ENCODE assay signal across 3 cellular contexts in the genomic region with DNA sequence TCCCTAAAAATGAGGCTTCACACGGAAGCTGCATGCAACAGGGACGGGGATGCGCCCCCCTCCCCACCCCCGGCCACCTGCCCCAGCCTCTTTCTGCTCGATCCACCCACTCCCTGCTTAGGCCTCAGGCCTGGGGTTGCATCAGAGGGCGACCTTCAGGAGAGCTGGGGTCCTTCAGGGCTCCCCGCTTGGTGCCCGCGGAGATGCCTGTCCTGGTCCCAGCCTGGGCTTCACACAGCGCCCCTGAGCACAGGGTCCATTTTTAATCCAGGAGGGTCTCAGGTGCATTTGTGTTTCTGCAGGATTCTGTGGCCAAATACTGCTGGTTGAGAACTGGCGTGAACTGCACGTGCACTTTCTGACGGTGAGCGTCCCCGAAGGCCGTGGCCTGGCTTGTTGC.
TF ChIP-seq lines count a peak whose summit lies in the region.

No MANE protein-coding gene starts in this region.

TF ChIP-seq in HepG2, 621 proteins besides CTCF, POLR2A, EP300 and RAD21:
- TF ChIP-seq NR3C1 (CRISPR knock-in tag; IDR thresholded peaks at IDR 0.05): no peak
- TF ChIP-seq ZNF335 (CRISPR knock-in tag; IDR thresholded peaks at IDR 0.05): peak; percentile 96
- no peak for TF ChIP-seq SIN3A (IDR thresholded peaks at IDR 0.05; ENCODE audit: borderline replicate concordance, low read depth, low read length)
- no peak for TF ChIP-seq ZNF687 (CRISPR knock-in tag; IDR thresholded peaks at IDR 0.05)
- no peak for TF ChIP-seq NR2F6 (IDR thresholded peaks at IDR 0.05)
- no peak for TF ChIP-seq NR2F6 (CRISPR knock-in tag; IDR thresholded peaks at IDR 0.05)
- peak; percentile 48; the same call in 1 of the 2 replicates for TF ChIP-seq ZFY (CRISPR knock-in tag; IDR thresholded peaks at IDR 0.05)
- peak; percentile 62; the same call in 1 of the 2 replicates for TF ChIP-seq CEBPB (IDR thresholded peaks at IDR 0.05; ENCODE audit: borderline replicate concordance, low read depth, low read length)
- no peak for TF ChIP-seq KLF15 (CRISPR knock-in tag; IDR thresholded peaks at IDR 0.05; ENCODE audit: borderline replicate concordance)
- TF ChIP-seq SNAI1 (CRISPR knock-in tag; IDR thresholded peaks at IDR 0.05; ENCODE audit: borderline replicate concordance): no peak
- 0 out of 2 replicates have a peak, but pooled peaks have one; percentile 17 for TF ChIP-seq CEBPG (CRISPR knock-in tag; IDR thresholded peaks at IDR 0.05)
- no peak for TF ChIP-seq SP140L (CRISPR knock-in tag; IDR thresholded peaks at IDR 0.05; ENCODE audit: borderline replicate concordance)

TF ChIP-seq in WTC11, 78 proteins besides CTCF, POLR2A, EP300 and RAD21:
- no peak for TF ChIP-seq NFE2L1 (CRISPR knock-in tag; IDR thresholded peaks at IDR 0.05)

TF ChIP-seq in SK-N-SH, 30 proteins besides CTCF, POLR2A, EP300 and RAD21:
- no peak for TF ChIP-seq FOXM1 (IDR thresholded peaks at IDR 0.05; ENCODE audit: low read depth)
- no peak for TF ChIP-seq NRF1 (IDR thresholded peaks at IDR 0.05; ENCODE audit: low read depth, low read length)
- TF ChIP-seq, protein P1, sequence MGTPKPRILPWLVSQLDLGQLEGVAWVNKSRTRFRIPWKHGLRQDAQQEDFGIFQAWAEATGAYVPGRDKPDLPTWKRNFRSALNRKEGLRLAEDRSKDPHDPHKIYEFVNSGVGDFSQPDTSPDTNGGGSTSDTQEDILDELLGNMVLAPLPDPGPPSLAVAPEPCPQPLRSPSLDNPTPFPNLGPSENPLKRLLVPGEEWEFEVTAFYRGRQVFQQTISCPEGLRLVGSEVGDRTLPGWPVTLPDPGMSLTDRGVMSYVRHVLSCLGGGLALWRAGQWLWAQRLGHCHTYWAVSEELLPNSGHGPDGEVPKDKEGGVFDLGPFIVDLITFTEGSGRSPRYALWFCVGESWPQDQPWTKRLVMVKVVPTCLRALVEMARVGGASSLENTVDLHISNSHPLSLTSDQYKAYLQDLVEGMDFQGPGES (IDR thresholded peaks at IDR 0.05; ENCODE audit: low read depth, low read length): no peak
- TF ChIP-seq RFX5 (IDR thresholded peaks at IDR 0.05; ENCODE audit: low read length): no peak
- no peak for TF ChIP-seq RXRA (IDR thresholded peaks at IDR 0.05; ENCODE audit: borderline replicate concordance, low read depth)
- no peak for TF ChIP-seq PBX3 (IDR thresholded peaks at IDR 0.05)
- TF ChIP-seq RCOR1 (IDR thresholded peaks at IDR 0.05; ENCODE audit: low read length): no peak
- TF ChIP-seq, protein P2, sequence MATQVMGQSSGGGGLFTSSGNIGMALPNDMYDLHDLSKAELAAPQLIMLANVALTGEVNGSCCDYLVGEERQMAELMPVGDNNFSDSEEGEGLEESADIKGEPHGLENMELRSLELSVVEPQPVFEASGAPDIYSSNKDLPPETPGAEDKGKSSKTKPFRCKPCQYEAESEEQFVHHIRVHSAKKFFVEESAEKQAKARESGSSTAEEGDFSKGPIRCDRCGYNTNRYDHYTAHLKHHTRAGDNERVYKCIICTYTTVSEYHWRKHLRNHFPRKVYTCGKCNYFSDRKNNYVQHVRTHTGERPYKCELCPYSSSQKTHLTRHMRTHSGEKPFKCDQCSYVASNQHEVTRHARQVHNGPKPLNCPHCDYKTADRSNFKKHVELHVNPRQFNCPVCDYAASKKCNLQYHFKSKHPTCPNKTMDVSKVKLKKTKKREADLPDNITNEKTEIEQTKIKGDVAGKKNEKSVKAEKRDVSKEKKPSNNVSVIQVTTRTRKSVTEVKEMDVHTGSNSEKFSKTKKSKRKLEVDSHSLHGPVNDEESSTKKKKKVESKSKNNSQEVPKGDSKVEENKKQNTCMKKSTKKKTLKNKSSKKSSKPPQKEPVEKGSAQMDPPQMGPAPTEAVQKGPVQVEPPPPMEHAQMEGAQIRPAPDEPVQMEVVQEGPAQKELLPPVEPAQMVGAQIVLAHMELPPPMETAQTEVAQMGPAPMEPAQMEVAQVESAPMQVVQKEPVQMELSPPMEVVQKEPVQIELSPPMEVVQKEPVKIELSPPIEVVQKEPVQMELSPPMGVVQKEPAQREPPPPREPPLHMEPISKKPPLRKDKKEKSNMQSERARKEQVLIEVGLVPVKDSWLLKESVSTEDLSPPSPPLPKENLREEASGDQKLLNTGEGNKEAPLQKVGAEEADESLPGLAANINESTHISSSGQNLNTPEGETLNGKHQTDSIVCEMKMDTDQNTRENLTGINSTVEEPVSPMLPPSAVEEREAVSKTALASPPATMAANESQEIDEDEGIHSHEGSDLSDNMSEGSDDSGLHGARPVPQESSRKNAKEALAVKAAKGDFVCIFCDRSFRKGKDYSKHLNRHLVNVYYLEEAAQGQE (IDR thresholded peaks at IDR 0.05; ENCODE audit: low read depth, low read length): no peak
TF ChIP-seq in SK-N-SH: peak in this region for 0.
